Comparison of ENCODE assay signal across 9 cellular contexts in the genomic region with DNA sequence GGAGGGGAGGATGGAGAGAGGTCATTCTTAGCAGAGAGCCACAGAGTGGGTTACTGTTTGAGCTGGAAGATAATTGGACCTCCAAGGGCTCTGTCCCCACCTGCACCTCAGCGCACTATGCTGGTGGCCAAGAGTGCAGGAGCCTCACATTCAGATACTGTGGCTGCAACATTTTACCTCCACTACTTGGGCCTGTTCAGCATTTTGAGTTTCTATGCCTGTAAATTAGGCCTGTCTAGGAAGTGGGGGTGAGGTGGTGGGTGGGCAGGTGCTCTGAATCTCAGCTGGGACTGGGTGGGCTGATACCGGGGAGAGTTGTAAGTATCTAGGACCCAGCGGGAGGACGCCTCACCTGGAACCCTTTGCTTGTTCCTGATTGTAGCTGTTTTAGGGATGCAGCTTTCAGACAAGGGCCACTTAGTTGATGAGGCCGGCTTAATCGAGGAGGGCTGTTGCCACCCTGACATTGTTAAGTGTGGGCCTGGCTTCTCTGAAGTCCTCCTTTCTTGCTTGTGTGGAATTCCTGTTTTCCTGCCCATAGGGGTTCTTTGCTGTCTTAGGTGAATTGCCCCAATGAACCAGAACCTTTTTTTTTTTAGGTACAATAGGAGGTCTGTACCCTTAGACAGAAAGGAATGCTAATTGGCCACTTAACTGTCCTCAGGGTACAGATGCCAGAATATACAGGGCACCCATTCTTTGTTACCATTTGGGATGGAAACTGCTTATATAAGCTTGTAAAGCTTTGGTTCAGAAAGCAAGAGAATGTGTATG.
A peak's percentile ranks its signal among the peaks of the same experiment; 100 is the strongest.
DNase-seq lines count a peak whose midpoint lies in the region; ATAC-seq, FAIRE-seq and TF ChIP-seq lines count a peak whose summit lies in the region.
"Had no signal": no experiment of that assay in that cellular context is flagged by ENCODE, and none has a peak within 500 bp of the region (broad histone marks: within the 10 kb centered on the region; RNA-seq: fewer than 3 reads in every experiment).

No MANE protein-coding gene starts in this region.

- H3K4me3 ChIP-seq in CD8-positive, alpha-beta memory T cell (ENCODE audit: low read length): peak overlapping the region; percentile 2
- H3K4me3 ChIP-seq in PC-9 (peak overlapping the region; percentile 42; the same call in 1 of the 2 replicates), esophagus (ENCODE audit: low read depth in 1 of 2, low read length in 2 of 2) (no peak overlapping the region), pancreas (no peak overlapping the region)

- peaks cover 83 to 95% (median 90%) of the 10 kb centered on the region in 3 donors for H3K4me1 Mint-ChIP-seq in CD8-positive, alpha-beta memory T cell

- ATAC-seq in pancreas (no peak), HG02885 (IDR thresholded peaks at IDR 0.05; ENCODE audit: poor library complexity, unreplicated experiment) (no peak), HG03135 (IDR thresholded peaks at IDR 0.05; ENCODE audit: unreplicated experiment) (no peak)

- no peaks in the 10 kb centered on the region for H4K20me1 ChIP-seq in PC-9 (ENCODE audit: insufficient read depth)

- intact Hi-C loops in PC-9 (cut with micrococcal nuclease; ENCODE audit: unreplicated experiment): loop anchor here (5.0 kb wide), 1 partner anchor 103 kb away; a partner anchor contains a TSS
- intact Hi-C loops in pancreas (cut with DNase I): no loop called here

- no peaks in the 10 kb centered on the region for H3K27me3 ChIP-seq in CD8-positive, alpha-beta memory T cell (ENCODE audit: insufficient read depth, low read length, poor library complexity, severe bottlenecking)
- H3K27me3 ChIP-seq in PC-9 (ENCODE audit: insufficient read depth, low read depth) (no peaks in the 10 kb centered on the region), esophagus (ENCODE audit: control insufficient read depth in 1 of 2, insufficient read depth in 2 of 2, low read length in 2 of 2) (no peaks in the 10 kb centered on the region), pancreas (no peaks in the 10 kb centered on the region)

- FAIRE-seq in pancreas (lab: Jason Lieb, UNC): no peak

- no TSS peak for BruUV-seq in PC-9 (replicated peaks; lab: Mats Ljungman, UMichigan)

- H3F3A ChIP-seq in PC-9 (ENCODE audit: insufficient read depth, low read depth): peaks cover 83% of the 10 kb centered on the region

- POLR2A ChIA-PET in CD8-positive, alpha-beta memory T cell (lab: Charles Lee): interaction anchor here (0.7 kb wide), 1 partner anchor 9 kb away, joined by 5 read pairs; no protein-coding TSS in a partner anchor
- POLR2A ChIA-PET in PC-9 (lab: Charles Lee; ENCODE audit: unreplicated experiment): interaction anchor here (0.5 kb wide), 1 partner anchor 86 kb away, joined by 3 read pairs; no protein-coding TSS in a partner anchor

- no peaks in the 10 kb centered on the region for H3K9me3 Mint-ChIP-seq in CD8-positive, alpha-beta memory T cell

- no peaks in the 10 kb centered on the region for H3K9me3 ChIP-seq in CD8-positive, alpha-beta memory T cell (ENCODE audit: low read length)
- H3K9me3 ChIP-seq in PC-9 (ENCODE audit: insufficient read depth, low read depth) (no peaks in the 10 kb centered on the region), esophagus (ENCODE audit: control insufficient read depth in 2 of 2, insufficient read depth in 1 of 2, low read depth in 1 of 2, low read length in 1 of 2) (no peaks in the 10 kb centered on the region), pancreas (no peaks in the 10 kb centered on the region)

- no peak overlapping the region for H3K27ac ChIP-seq in CD8-positive, alpha-beta memory T cell (ENCODE audit: low read depth, low read length)
- H3K27ac ChIP-seq in PC-9 (peak overlapping the region; percentile 96), esophagus (ENCODE audit: low read depth in 2 of 2, low read length in 1 of 2) (peak overlapping the region; percentile 86 to 96), pancreas (peak overlapping the region; percentile 7 to 80 (median 59))

- CTCF ChIA-PET in CD8-positive, alpha-beta memory T cell (lab: Charles Lee): interaction anchor here (1.0 to 1.5 kb wide), 3 partner anchors 32 to 155 kb away, joined by 3 to 4 read pairs (median 3); a partner anchor contains a TSS
- CTCF ChIA-PET in PC-9 (lab: Charles Lee): no interaction called here

- H3K4me3 Mint-ChIP-seq in CD8-positive, alpha-beta memory T cell: peak overlapping the region in 4 of 7 donors; percentile 59 to 78 (median 74)

- H3K9me2 ChIP-seq in PC-9 (ENCODE audit: insufficient read depth): no peaks in the 10 kb centered on the region

- DNase-seq in CD8-positive, alpha-beta memory T cell: no peak
- DNase-seq in PC-9: peak in 1 of 2 experiments; percentile 47
- no peak for DNase-seq in pancreas
- no peak for DNase-seq in NCI-H524 treated with DMSO at 0.1 percent for 48 hours (lab: John Stamatoyannopoulos, UW)
- no peak for DNase-seq in activated T-cell treated with anti-CD3 and anti-CD28 coated beads for 4 hours
- DNase-seq: activated CD4-positive, alpha-beta T cell treated with anti-CD3 and anti-CD28 coated beads for 1 hour had no signal

- peak overlapping the region; percentile 76 for H3K4me2 ChIP-seq in PC-9

- TF ChIP-seq CTCF in PC-9 (conservative IDR thresholded peaks at IDR 0.05): no peak
- no peak for TF ChIP-seq CTCF in pancreas (IDR thresholded peaks at IDR 0.05)

- no peaks in the 10 kb centered on the region for H3K36me3 ChIP-seq in CD8-positive, alpha-beta memory T cell (ENCODE audit: insufficient read depth, low read length)
- H3K36me3 ChIP-seq in PC-9 (ENCODE audit: low read depth) (peaks cover 16% of the 10 kb centered on the region; the same call in 1 of the 2 replicates), esophagus (ENCODE audit: control insufficient read depth in 2 of 2, insufficient read depth in 2 of 2, low read length in 1 of 2) (no peaks in the 10 kb centered on the region), pancreas (no peaks in the 10 kb centered on the region)

- H3K36me3 Mint-ChIP-seq in CD8-positive, alpha-beta memory T cell: peaks cover 0 to 14% (median 6%) of the 10 kb centered on the region in 3 donors

- H3K4me1 ChIP-seq in CD8-positive, alpha-beta memory T cell (ENCODE audit: insufficient read depth, low read length): peaks cover 62% of the 10 kb centered on the region
- H3K4me1 ChIP-seq in PC-9 (replicated peaks; ENCODE audit: insufficient read depth) (peaks cover 82% of the 10 kb centered on the region), esophagus (ENCODE audit: control insufficient read depth in 2 of 2, insufficient read depth in 2 of 2, low read length in 1 of 2) (peaks cover 14 to 26% of the 10 kb centered on the region in 2 donors), pancreas (peaks cover 27 to 74% (median 44%) of the 10 kb centered on the region in 3 donors)

- H3K27me3 Mint-ChIP-seq in CD8-positive, alpha-beta memory T cell: peaks cover 0 to 2% of the 10 kb centered on the region in 2 donors

- H3K27ac Mint-ChIP-seq in CD8-positive, alpha-beta memory T cell: peak overlapping the region in 7 of 8 donors; percentile 1 to 95 (median 84)

- no peak overlapping the region for H2AFZ ChIP-seq in PC-9

- peaks cover 82% of the 10 kb centered on the region for H3K79me2 ChIP-seq in PC-9 (ENCODE audit: low read depth)

- WGBS in esophagus, 2 donors: 79 to 83% methylated on average over 6 of the region's 6 CpGs
- 80 to 91% methylated on average over 6 of the region's 6 CpGs for WGBS in pancreas, 2 donors

Comparison
In these comparisons a context has a peak if more than half of its experiments do, and no peak if none do; other contexts are left out.
1. H3K4me3 ChIP-seq: peak in CD8-positive, alpha-beta memory T cell (single experiment) and PC-9 (single experiment); none in esophagus (0 of 2) and pancreas (0 of 4).